In the genomic region with DNA sequence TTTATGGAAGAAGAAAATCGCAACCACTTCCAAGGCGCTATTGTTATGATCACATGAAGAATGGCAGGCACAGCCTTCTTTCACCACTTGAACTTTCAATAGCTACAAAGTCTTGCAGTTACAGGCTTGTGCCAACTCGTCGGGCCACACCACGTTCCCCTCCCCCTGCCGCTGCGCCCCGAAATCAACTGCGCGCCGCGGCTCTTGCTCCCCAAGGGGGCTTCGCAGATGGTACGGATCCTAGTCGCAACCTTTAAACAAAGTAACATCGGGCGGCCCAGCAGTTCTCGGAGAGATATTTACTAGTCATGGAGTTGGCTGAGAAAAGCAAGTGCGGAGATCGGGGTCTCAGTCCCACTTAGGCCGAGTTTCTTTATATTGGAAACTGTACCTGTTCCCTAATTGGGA, we compare ENCODE assay signal across 8 cellular contexts. TPM values are rescaled to one million over a fixed set of nuclear protein-coding genes. Genes with fewer than 3 reads are reported as not detected.
DNase-seq lines count a peak whose midpoint lies in the region; ATAC-seq, FAIRE-seq and TF ChIP-seq lines count a peak whose summit lies in the region.

No MANE protein-coding gene starts in this region.

- H3K4me3 Mint-ChIP-seq in Caco-2 (ENCODE audit: unreplicated experiment), result peak overlapping the region; percentile 92
- H3K4me3 Mint-ChIP-seq in naive B cell, result peak overlapping the region; percentile 72 to 97 (median 86)

- CTCF ChIA-PET in Caco-2 (lab: Charles Lee), result no interaction called here

- H3K9me3 ChIP-seq in Caco-2, result no peaks in the 10 kb centered on the region

- intact Hi-C loops in Caco-2 (cut with micrococcal nuclease; ENCODE audit: unreplicated experiment), result loop anchor here (1.0 to 5.0 kb wide), 4 partner anchors 82 to 373 kb away; no protein-coding TSS in a partner anchor

- no peak for FAIRE-seq in urothelium cell line (lab: Jason Lieb, UNC)

- H3K9me3 Mint-ChIP-seq in Caco-2 (ENCODE audit: unreplicated experiment), result no peaks in the 10 kb centered on the region
- H3K9me3 Mint-ChIP-seq in naive B cell, result no peaks in the 10 kb centered on the region

- peaks cover 22% of the 10 kb centered on the region for H3K4me1 Mint-ChIP-seq in Caco-2 (ENCODE audit: low read depth, unreplicated experiment)
- peaks cover 20 to 38% (median 33%) of the 10 kb centered on the region in 3 donors for H3K4me1 Mint-ChIP-seq in naive B cell

- H3K27ac Mint-ChIP-seq in Caco-2 (ENCODE audit: unreplicated experiment) (peak overlapping the region; percentile 33), naive B cell (no peak overlapping the region)

- H3K36me3 Mint-ChIP-seq in Caco-2 (ENCODE audit: insufficient read depth, unreplicated experiment) (peaks cover 22% of the 10 kb centered on the region), naive B cell (peaks cover 5 to 9% of the 10 kb centered on the region in 2 donors)

- no TSS peak for BruUV-seq in Caco-2 (replicated peaks; lab: Mats Ljungman, UMichigan)

- H3K4me3 ChIP-seq in Caco-2 (ENCODE audit: low read depth, low read length) (peak overlapping the region; percentile 61), LNCaP clone FGC (ENCODE audit: low read depth, low read length) (peak overlapping the region; percentile 72)

- H3K4me1 ChIP-seq in Caco-2, result peaks cover 26% of the 10 kb centered on the region

- H3K27me3 Mint-ChIP-seq in Caco-2 (ENCODE audit: insufficient read depth, unreplicated experiment) (peaks cover 2% of the 10 kb centered on the region), naive B cell (peaks cover 53 to 84% (median 75%) of the 10 kb centered on the region in 3 donors)

- H3K36me3 ChIP-seq in Caco-2 (ENCODE audit: control insufficient read depth, insufficient read depth, low read length), result no peaks in the 10 kb centered on the region

- no peaks in the 10 kb centered on the region; the same call in 1 of the 2 replicates for H3K27me3 ChIP-seq in Caco-2 (replicated peaks; ENCODE audit: control insufficient read depth, insufficient read depth, low read length)

- TF ChIP-seq CTCF in Caco-2 (IDR thresholded peaks at IDR 0.05; ENCODE audit: insufficient read depth in 1 of 2, low read depth in 1 of 2, low read length in 1 of 2, severe bottlenecking in 1 of 2, unreplicated experiment in 1 of 2) (no peak), LNCaP clone FGC (IDR thresholded peaks at IDR 0.05; ENCODE audit: control insufficient read depth, extremely low read depth, insufficient read depth) (no peak)

- POLR2A ChIA-PET in Caco-2 (lab: Charles Lee), result interaction anchor here (0.5 kb wide), 1 partner anchor 811 kb away, joined by 5 read pairs; no protein-coding TSS in a partner anchor

- DNase-seq in Caco-2 (no peak), LNCaP clone FGC (ENCODE audit: low read depth) (no peak), ecto neural progenitor cell (ENCODE audit: low spot score) (peak; percentile 65), naive B cell (no peak), urothelium cell line (ENCODE audit: low spot score) (no peak), NOMO-1 treated with dmso at 0.1 percent for 144 hours (lab: John Stamatoyannopoulos, UW; ENCODE audit: unreplicated experiment) (no peak)

- peak in 1 of 2 donors; percentile 6 for ATAC-seq in naive B cell (ENCODE audit: low read depth in 2 of 2)
- no peak for ATAC-seq in GM19397 (IDR thresholded peaks at IDR 0.05; ENCODE audit: unreplicated experiment)
- ATAC-seq in HG02870 (IDR thresholded peaks at IDR 0.05; ENCODE audit: unreplicated experiment), result no peak

RNA-seq across cellular contexts. Expression of a gene that starts 1.0 kb away (rescaled TPM):
- 18.3 and 26.3 TPM in 2 replicates for total RNA-seq in Caco-2 (2022)
- polyA plus RNA-seq in naive B cell (ENCODE audit: low read depth in 6 of 6), result 1 to 10 TPM in 3 of 6 donors, under 1 TPM in 2, not detected in 1; 0.48 to 1.6 (median 1.1) TPM
